Comparison of ENCODE assay signal across 7 cellular contexts in the genomic region with DNA sequence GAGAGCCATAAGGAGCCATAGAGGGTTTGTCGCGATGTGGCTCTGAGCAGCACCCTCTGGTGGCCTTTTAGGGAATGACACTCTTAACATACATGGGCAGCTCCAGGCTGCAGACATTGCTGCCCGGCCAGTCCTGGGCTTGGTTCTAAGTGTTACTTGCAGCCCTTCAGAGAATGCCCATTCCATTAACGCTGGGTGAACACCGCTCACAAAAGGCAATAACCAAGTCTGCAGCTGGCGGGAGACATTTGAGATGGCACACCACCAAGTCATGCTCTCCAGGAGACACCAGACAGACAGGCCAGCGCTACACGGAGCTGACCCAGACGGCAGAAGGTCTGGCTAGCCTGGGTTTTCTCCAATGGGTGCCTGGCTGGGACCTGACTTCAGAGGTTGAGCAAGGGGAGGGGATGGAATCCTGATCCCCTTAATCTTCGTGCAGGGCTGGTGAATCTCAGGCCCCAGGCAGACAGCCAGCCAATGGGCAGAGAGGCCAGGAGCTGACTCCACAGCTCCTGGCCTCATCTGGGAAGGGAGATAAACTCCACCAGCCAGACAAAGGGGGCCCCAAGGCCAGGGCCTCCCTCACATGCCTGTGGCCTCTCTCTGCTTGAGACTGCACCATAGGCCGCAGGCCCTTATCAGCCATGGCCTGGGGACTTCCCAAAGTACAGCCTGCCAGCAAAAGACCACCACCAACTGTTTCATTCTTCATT. TPM values are rescaled to one million over a fixed set of nuclear protein-coding genes. Genes with fewer than 3 reads are reported as not detected.
A peak's percentile ranks its signal among the peaks of the same experiment; 100 is the strongest.
DNase-seq lines count a peak whose midpoint lies in the region; ATAC-seq, FAIRE-seq and TF ChIP-seq lines count a peak whose summit lies in the region.

No MANE protein-coding gene starts in this region.

- H3K4me1 ChIP-seq in Panc1 (ENCODE audit: control insufficient read depth, insufficient read depth, low read length) (no peaks in the 10 kb centered on the region), neural progenitor cell (peaks cover 10% of the 10 kb centered on the region)

- H3K27me3 Mint-ChIP-seq in activated T-cell treated with anti-CD3 and anti-CD28 coated beads, Interleukin-2, amount 50 U/mL, for 72 hours (ENCODE audit: low read depth), result peaks cover 6% of the 10 kb centered on the region
- H3K27me3 Mint-ChIP-seq in neural progenitor cell (ENCODE audit: insufficient read depth, low read depth), result peaks cover 8% of the 10 kb centered on the region
- no peaks in the 10 kb centered on the region for H3K27me3 Mint-ChIP-seq in stimulated activated naive CD8-positive, alpha-beta T cell treated with anti-CD3 and anti-CD28 coated beads, Interleukin-15, amount 100 ng/mL, for 72 hours

- H3K36me3 ChIP-seq in Panc1 (ENCODE audit: control insufficient read depth, insufficient read depth, low read length), result no peaks in the 10 kb centered on the region
- no peaks in the 10 kb centered on the region for H3K36me3 ChIP-seq in neural progenitor cell

- TF ChIP-seq CTCF in Panc1 (IDR thresholded peaks at IDR 0.05) (peak; percentile 86), fibroblast of the aortic adventitia (IDR thresholded peaks at IDR 0.05; ENCODE audit: insufficient read depth, low read length) (peak; percentile 89), neural progenitor cell (IDR thresholded peaks at IDR 0.05) (peak; percentile 86)

- H3K4me3 Mint-ChIP-seq in activated T-cell treated with anti-CD3 and anti-CD28 coated beads, Interleukin-2, amount 50 U/mL, for 72 hours, result no peak overlapping the region
- H3K4me3 Mint-ChIP-seq in neural progenitor cell, result no peak overlapping the region
- no peak overlapping the region for H3K4me3 Mint-ChIP-seq in stimulated activated naive CD8-positive, alpha-beta T cell treated with anti-CD3 and anti-CD28 coated beads, Interleukin-15, amount 100 ng/mL, for 72 hours

- no peak for TF ChIP-seq POLR2A in GM12892 (IDR thresholded peaks at IDR 0.05; ENCODE audit: low read depth, low read length)

- H3K4me3 ChIP-seq in Panc1 (ENCODE audit: low read depth in 2 of 2, low read length in 2 of 2) (no peak overlapping the region), fibroblast of the aortic adventitia (ENCODE audit: low read depth, low read length) (no peak overlapping the region), neural progenitor cell (no peak overlapping the region)

- BruUV-seq in Panc1 (replicated peaks; lab: Mats Ljungman, UMichigan), result no TSS peak

- H3K27me3 ChIP-seq in Panc1 (ENCODE audit: control insufficient read depth, insufficient read depth, low read length) (no peaks in the 10 kb centered on the region), neural progenitor cell (no peaks in the 10 kb centered on the region)

- no peak overlapping the region for H3K27ac ChIP-seq in Panc1 (ENCODE audit: low read length)
- H3K27ac ChIP-seq in neural progenitor cell, result peak overlapping the region; percentile 7

- H3K9me3 Mint-ChIP-seq in activated T-cell treated with anti-CD3 and anti-CD28 coated beads, Interleukin-2, amount 50 U/mL, for 72 hours, result no peaks in the 10 kb centered on the region
- no peaks in the 10 kb centered on the region for H3K9me3 Mint-ChIP-seq in neural progenitor cell
- H3K9me3 Mint-ChIP-seq in stimulated activated naive CD8-positive, alpha-beta T cell treated with anti-CD3 and anti-CD28 coated beads, Interleukin-15, amount 100 ng/mL, for 72 hours, result no peaks in the 10 kb centered on the region

- H2AFZ ChIP-seq in neural progenitor cell (replicated peaks), result no peak overlapping the region

- POLR2A ChIA-PET in Panc1 (lab: Charles Lee), result interaction anchor here (0.6 kb wide), 1 partner anchor 18 kb away, joined by 12 read pairs; no protein-coding TSS in a partner anchor

- H3K9me3 ChIP-seq in Panc1 (ENCODE audit: control insufficient read depth, insufficient read depth, low read depth, low read length) (no peaks in the 10 kb centered on the region), neural progenitor cell (ENCODE audit: low read depth) (no peaks in the 10 kb centered on the region)

- no peaks in the 10 kb centered on the region for H3K79me2 ChIP-seq in neural progenitor cell (ENCODE audit: low read depth)

- peaks cover 9% of the 10 kb centered on the region for H3F3A ChIP-seq in neural progenitor cell (ENCODE audit: low read depth)

- no peak overlapping the region for H3K9ac ChIP-seq in neural progenitor cell

- peak; percentile 97 for ATAC-seq in Panc1
- peak; percentile 78 to 89 for ATAC-seq in activated T-cell treated with anti-CD3 and anti-CD28 coated beads, Interleukin-2, amount 50 U/mL, for 72 hours (replicated peaks in 1 of 2)
- ATAC-seq in stimulated activated naive CD8-positive, alpha-beta T cell treated with anti-CD3 and anti-CD28 coated beads, Interleukin-15, amount 100 ng/mL, for 72 hours, result peak; percentile 85

- no peaks in the 10 kb centered on the region for H3K4me1 Mint-ChIP-seq in activated T-cell treated with anti-CD3 and anti-CD28 coated beads, Interleukin-2, amount 50 U/mL, for 72 hours (ENCODE audit: low read depth)
- H3K4me1 Mint-ChIP-seq in neural progenitor cell, result peaks cover 17% of the 10 kb centered on the region
- no peaks in the 10 kb centered on the region for H3K4me1 Mint-ChIP-seq in stimulated activated naive CD8-positive, alpha-beta T cell treated with anti-CD3 and anti-CD28 coated beads, Interleukin-15, amount 100 ng/mL, for 72 hours

- intact Hi-C loops in Panc1 (cut with micrococcal nuclease; ENCODE audit: unreplicated experiment), result loop anchor here (5.0 kb wide), 1 partner anchor 200 kb away; no protein-coding TSS in a partner anchor

- CTCF ChIA-PET in Panc1 (lab: Charles Lee), result interaction anchor here (0.5 to 1.9 kb wide), 7 partner anchors 9 to 204 kb away, joined by 3 to 12 read pairs (median 4); no protein-coding TSS in a partner anchor

- in situ Hi-C loops in Panc1 (cut with HindIII; ENCODE audit: low pct_unique_long_range_greater_than_20kb, low sequenced_read_pairs), result no loop called here

- H3K36me3 Mint-ChIP-seq in activated T-cell treated with anti-CD3 and anti-CD28 coated beads, Interleukin-2, amount 50 U/mL, for 72 hours (ENCODE audit: insufficient read depth in 2 of 2), result no peaks in the 10 kb centered on the region
- no peaks in the 10 kb centered on the region for H3K36me3 Mint-ChIP-seq in neural progenitor cell

- H4K20me1 ChIP-seq in neural progenitor cell (ENCODE audit: low read depth), result no peaks in the 10 kb centered on the region

- no peak overlapping the region for H3K27ac Mint-ChIP-seq in activated T-cell treated with anti-CD3 and anti-CD28 coated beads, Interleukin-2, amount 50 U/mL, for 72 hours
- peak overlapping the region; percentile 92 for H3K27ac Mint-ChIP-seq in neural progenitor cell
- H3K27ac Mint-ChIP-seq in stimulated activated naive CD8-positive, alpha-beta T cell treated with anti-CD3 and anti-CD28 coated beads, Interleukin-15, amount 100 ng/mL, for 72 hours, result no peak overlapping the region

- DNase-seq in GM12892 (ENCODE audit: insufficient read length) (peak; percentile 59), KG1 (lab: John Stamatoyannopoulos, UW) (peak; percentile 77), Panc1 (ENCODE audit: low read depth, low spot score) (peak; percentile 61), fibroblast of the aortic adventitia (ENCODE audit: low read depth) (peak; percentile 94), neural progenitor cell (ENCODE audit: low spot score) (peak; percentile 89)
- DNase-seq in activated T-cell treated with anti-CD3 and anti-CD28 coated beads, Interleukin-2, amount 50 U/mL, for 72 hours, result peak; percentile 69 to 79
- DNase-seq in stimulated activated naive CD8-positive, alpha-beta T cell treated with anti-CD3 and anti-CD28 coated beads, Interleukin-15, amount 100 ng/mL, for 72 hours, result peak; percentile 70 to 72

- H3K4me2 ChIP-seq in neural progenitor cell, result peak overlapping the region; percentile 11

- FAIRE-seq in GM12892 (lab: Jason Lieb, UNC), result peak; percentile 90

RNA-seq across cellular contexts. Expression of gene ZDHHC7, which starts 58.8 kb away (rescaled TPM):
- 18.7 TPM for polyA plus RNA-seq in GM12892 (2012; ENCODE audit: missing spikeins)
- total RNA-seq in Panc1 (2021; ENCODE audit: unreplicated experiment) (71.5 TPM), fibroblast of the aortic adventitia (ENCODE audit: low replicate concordance) (45.6 and 82.5 TPM in 2 replicates), neural progenitor cell (ENCODE audit: low replicate concordance) (53.3 and 57.0 TPM in 2 replicates)
- 74.5 TPM for polyA plus RNA-seq in Panc1 (2012; ENCODE audit: insufficient read length)
- total RNA-seq in activated T-cell treated with anti-CD3 and anti-CD28 coated beads, Interleukin-2, amount 50 U/mL, for 72 hours, result 10 to 100 TPM; 27.5 to 33.7 TPM
